Comparison of ENCODE assay signal across 8 cellular contexts in the genomic region with DNA sequence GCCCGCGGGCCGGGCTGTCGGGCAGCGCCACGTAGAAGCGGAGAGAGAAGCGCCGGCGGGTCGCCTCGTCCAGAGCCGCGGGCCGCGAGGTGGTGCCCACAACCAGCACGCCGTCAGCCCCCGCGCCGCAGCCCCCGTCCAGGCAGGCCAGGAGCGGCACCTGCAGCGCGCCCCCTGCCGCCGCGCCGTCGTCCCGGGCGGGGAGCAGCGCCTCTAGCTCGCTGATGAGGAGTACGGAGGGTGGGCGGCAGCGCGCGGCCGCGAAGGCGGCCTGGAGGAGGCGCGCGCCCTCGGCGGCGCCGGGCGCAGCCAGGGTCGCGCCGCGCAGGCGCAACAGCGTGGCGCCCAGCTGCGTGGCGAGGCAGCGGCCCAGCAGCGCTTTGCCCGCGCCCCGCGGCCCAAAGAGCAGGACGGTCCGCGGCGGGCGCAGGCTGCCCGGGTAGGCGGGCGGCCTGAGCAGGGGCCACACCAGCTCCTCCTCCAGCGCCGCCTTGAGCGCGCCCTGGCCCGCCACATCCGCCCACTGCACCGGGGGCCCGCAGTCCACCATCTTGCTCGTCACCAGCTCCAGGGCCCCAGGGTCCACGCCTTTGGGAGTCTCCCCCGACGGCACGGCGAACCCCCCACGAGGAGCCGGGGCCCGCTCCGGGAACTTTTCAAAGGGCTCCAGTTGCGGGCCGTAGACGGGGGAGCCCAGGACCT. TPM values are rescaled to one million over a fixed set of nuclear protein-coding genes. Genes with fewer than 3 reads are reported as not detected.
DNase-seq lines count a peak whose midpoint lies in the region; ATAC-seq and TF ChIP-seq lines count a peak whose summit lies in the region.

No MANE protein-coding gene starts in this region.

- H3K9me3 ChIP-seq in AG04450 (ENCODE audit: control insufficient read depth, insufficient read depth, low read length) (peaks cover 2% of the 10 kb centered on the region; the same call in 1 of the 2 replicates), gastroesophageal sphincter (no peaks in the 10 kb centered on the region), psoas muscle (no peaks in the 10 kb centered on the region)

- H3K4me1 Mint-ChIP-seq in activated T-cell treated with anti-CD3 and anti-CD28 coated beads, Interleukin-2, amount 50 U/mL, for 72 hours (ENCODE audit: low read depth) = peaks cover 14% of the 10 kb centered on the region
- H3K4me1 Mint-ChIP-seq in Calu3 (ENCODE audit: low read depth, unreplicated experiment) = no peaks in the 10 kb centered on the region

- ATAC-seq in HG02798 (IDR thresholded peaks at IDR 0.05; ENCODE audit: poor library complexity, unreplicated experiment) (peak; percentile 35), gastroesophageal sphincter (peak; percentile 73), psoas muscle (peak; percentile 30 to 49 (median 46))
- ATAC-seq in activated T-cell treated with anti-CD3 and anti-CD28 coated beads, Interleukin-2, amount 50 U/mL, for 72 hours (replicated peaks in 1 of 2) = peak; percentile 87 to 89

- H3K27me3 Mint-ChIP-seq in activated T-cell treated with anti-CD3 and anti-CD28 coated beads, Interleukin-2, amount 50 U/mL, for 72 hours (ENCODE audit: low read depth) = peaks cover 6% of the 10 kb centered on the region
- H3K27me3 Mint-ChIP-seq in Calu3 (ENCODE audit: unreplicated experiment) = no peaks in the 10 kb centered on the region

- CTCF ChIA-PET in AG04450 (lab: Charles Lee) = interaction anchor here (0.6 to 2.6 kb wide), 7 partner anchors 10 to 400 kb away, joined by 3 to 22 read pairs (median 4); no protein-coding TSS in a partner anchor
- CTCF ChIA-PET in Calu3 (lab: Charles Lee) = no interaction called here

- peak; percentile 36 for DNase-seq in AG04450 (ENCODE audit: low read depth, low spot score)
- peak; percentile 79 for DNase-seq in NOMO-1 treated with DMSO at 0.1 percent for 48 hours (lab: John Stamatoyannopoulos, UW; ENCODE audit: unreplicated experiment)
- peak; percentile 88 to 90 for DNase-seq in activated T-cell treated with anti-CD3 and anti-CD28 coated beads, Interleukin-2, amount 50 U/mL, for 72 hours
- DNase-seq in psoas muscle = peak; percentile 64
- DNase-seq in ureter (ENCODE audit: low spot score) = peak; percentile 56
- DNase-seq in Calu3 = no peak

- WGBS in gastroesophageal sphincter (ENCODE audit: low coverage in 1 of 2), 2 donors = no CpG with 5 or more reads among the region's 94 CpGs
- 20 to 32% (median 28%) methylated on average over 54 to 94 of the region's 94 CpGs for WGBS in psoas muscle, 3 donors

- H3K27me3 ChIP-seq in AG04450 (ENCODE audit: control insufficient read depth, insufficient read depth, low read length) (no peaks in the 10 kb centered on the region), gastroesophageal sphincter (peaks cover 78% of the 10 kb centered on the region), psoas muscle (ENCODE audit: insufficient read depth in 3 of 3, low read length in 2 of 3) (peaks cover 0 to 66% (median 13%) of the 10 kb centered on the region in 3 donors)

- BruUV-seq in Calu3 (replicated peaks; lab: Mats Ljungman, UMichigan) = no TSS peak

- peaks cover 0 to 27% (median 0%) of the 10 kb centered on the region in 3 donors for H3K4me1 ChIP-seq in gastroesophageal sphincter
- H3K4me1 ChIP-seq in psoas muscle = no peaks in the 10 kb centered on the region

- H3K36me3 Mint-ChIP-seq in activated T-cell treated with anti-CD3 and anti-CD28 coated beads, Interleukin-2, amount 50 U/mL, for 72 hours (ENCODE audit: insufficient read depth in 2 of 2) = no peaks in the 10 kb centered on the region
- no peaks in the 10 kb centered on the region for H3K36me3 Mint-ChIP-seq in Calu3 (ENCODE audit: insufficient read depth, unreplicated experiment)

- H3K4me3 ChIP-seq in AG04450 (ENCODE audit: low read depth, low read length) (peak overlapping the region; percentile 75), gastroesophageal sphincter (peak overlapping the region; percentile 11 to 55), psoas muscle (peak overlapping the region; percentile 56)

- no peak for TF ChIP-seq POLR2A in gastroesophageal sphincter (IDR thresholded peaks at IDR 0.05)

- no peaks in the 10 kb centered on the region for H3K9me3 Mint-ChIP-seq in activated T-cell treated with anti-CD3 and anti-CD28 coated beads, Interleukin-2, amount 50 U/mL, for 72 hours
- no peaks in the 10 kb centered on the region for H3K9me3 Mint-ChIP-seq in Calu3 (ENCODE audit: low read depth, unreplicated experiment)

- TF ChIP-seq EP300 in gastroesophageal sphincter (IDR thresholded peaks at IDR 0.05) = no peak

- TF ChIP-seq CTCF in AG04450 (IDR thresholded peaks at IDR 0.05; ENCODE audit: low read depth, low read length) (peak; percentile 22; the same call in 1 of the 2 replicates), gastroesophageal sphincter (IDR thresholded peaks at IDR 0.05) (peak in 2 of 4 experiments; percentile 22 to 33), psoas muscle (IDR thresholded peaks at IDR 0.05) (no peak), Calu3 (IDR thresholded peaks at IDR 0.05; ENCODE audit: unreplicated experiment) (no peak)

- H3K4me3 Mint-ChIP-seq in activated T-cell treated with anti-CD3 and anti-CD28 coated beads, Interleukin-2, amount 50 U/mL, for 72 hours = peak overlapping the region; percentile 68 to 76
- no peak overlapping the region for H3K4me3 Mint-ChIP-seq in Calu3 (ENCODE audit: low read depth, unreplicated experiment)

- no peak overlapping the region for H3K27ac Mint-ChIP-seq in activated T-cell treated with anti-CD3 and anti-CD28 coated beads, Interleukin-2, amount 50 U/mL, for 72 hours
- no peak overlapping the region for H3K27ac Mint-ChIP-seq in Calu3 (ENCODE audit: unreplicated experiment)

- intact Hi-C loops in psoas muscle (cut with DNase I) = no loop called here
- intact Hi-C loops in Calu3 (cut with micrococcal nuclease; ENCODE audit: unreplicated experiment) = no loop called here

- H3K36me3 ChIP-seq in gastroesophageal sphincter = no peaks in the 10 kb centered on the region
- no peaks in the 10 kb centered on the region for H3K36me3 ChIP-seq in psoas muscle (ENCODE audit: insufficient read depth in 1 of 2, low read depth in 1 of 2)

- peak overlapping the region; percentile 47 for H3K27ac ChIP-seq in AG04450 (ENCODE audit: low read depth, low read length)
- H3K27ac ChIP-seq in gastroesophageal sphincter = peak overlapping the region in 3 of 4 donors; percentile 14 to 61 (median 35)
- H3K27ac ChIP-seq in psoas muscle = no peak overlapping the region

- POLR2A ChIA-PET in AG04450 (lab: Yijun Ruan, JAX) = interaction anchor here (1.7 kb wide), 1 partner anchor 11 kb away, joined by 5 read pairs; no protein-coding TSS in a partner anchor

RNA-seq across cellular contexts. Expression of gene FIGNL2, which starts 27.6 kb away (rescaled TPM):
- polyA plus RNA-seq in AG04450 (2011; rRNA removed) (0.22 and 0.26 TPM in 2 replicates), psoas muscle (under 1 TPM; 0.01 to 0.08 (median 0.04) TPM)
- polyA minus RNA-seq in AG04450 (2011; rRNA and poly(A)+ RNA removed) = 0.74 and 1.3 TPM in 2 replicates
- under 1 TPM; 0.86 TPM for total RNA-seq in activated T-cell treated with anti-CD3 and anti-CD28 coated beads, Interleukin-2, amount 50 U/mL, for 72 hours
- total RNA-seq in gastroesophageal sphincter (under 1 TPM in 3 of 4 donors, not detected in 1; 0.13 to 0.35 (median 0.16) TPM), psoas muscle (under 1 TPM; 0.17 to 0.20 (median 0.18) TPM), ureter (0.91 TPM), Calu3 (2022) (not detected in 2 replicates)

Comparison
In these comparisons a context has a peak if more than half of its experiments do, and no peak if none do; other contexts are left out.
1. ATAC-seq: peak in every context shown above with its lines; median percentile 88 in activated T-cell treated with anti-CD3 and anti-CD28 coated beads, Interleukin-2, amount 50 U/mL, for 72 hours; 73 in gastroesophageal sphincter; 46 in psoas muscle; 35 in HG02798.